17 cellular contexts compared by ENCODE assay signal in the genomic region with DNA sequence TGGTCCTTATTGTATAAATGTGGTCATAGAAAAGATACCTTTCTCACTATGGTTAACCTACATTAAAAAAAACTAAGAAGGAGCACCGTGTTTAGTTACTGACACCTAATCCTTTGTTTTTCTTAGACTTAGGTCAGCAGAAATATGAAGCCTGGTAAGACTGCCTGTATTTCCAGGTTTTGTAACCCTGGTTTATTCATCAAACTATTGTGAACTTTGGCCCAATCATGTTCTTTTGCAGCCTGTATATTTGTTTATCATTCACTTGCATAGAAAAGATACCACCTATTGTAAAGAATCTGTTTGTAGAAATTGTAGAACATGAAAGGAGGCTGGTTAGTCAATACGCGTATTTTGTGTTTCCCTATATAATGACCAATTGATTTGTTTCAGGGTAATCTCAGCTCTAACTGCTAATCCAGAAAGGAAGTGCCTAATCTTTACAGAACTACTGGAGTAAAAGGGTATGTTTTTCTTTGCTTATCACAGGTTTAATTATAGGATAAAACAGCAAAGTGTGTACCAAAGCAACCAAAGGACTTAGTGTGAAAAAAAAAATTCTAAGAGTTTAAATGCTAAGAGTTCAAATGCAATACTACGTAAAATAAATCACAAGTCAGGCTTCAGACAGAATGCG.
DNase-seq lines count a peak whose midpoint lies in the region; ATAC-seq and TF ChIP-seq lines count a peak whose summit lies in the region.
"Had no signal": no experiment of that assay in that cellular context is flagged by ENCODE, and none has a peak within 500 bp of the region (broad histone marks: within the 10 kb centered on the region; RNA-seq: fewer than 3 reads in every experiment).

No MANE protein-coding gene starts in this region.

- no peaks in the 10 kb centered on the region for H3K4me1 Mint-ChIP-seq in stimulated activated naive B cell treated with anti-CD40 and anti-IgM and Interleukin-4, amounts not matched to agents 10 μg/mL and 1 μg/mL and 100 μg/mL, for 72 hours
- H3K4me1 Mint-ChIP-seq: activated CD4-positive, alpha-beta T cell treated with anti-CD3 and anti-CD28 coated beads, Interleukin-2, amount 10 ng/mL, durations not matched to agents 7 days and 5 days had no signal

- peaks cover 27% of the 10 kb centered on the region for H3K4me1 ChIP-seq in RWPE2 (ENCODE audit: insufficient read depth, poor library complexity, severe bottlenecking)
- H3K4me1 ChIP-seq in smooth muscle cell (ENCODE audit: low read depth), result peaks cover 6% of the 10 kb centered on the region
- H3K4me1 ChIP-seq: adrenal gland, psoas muscle, testis had no signal

- H3F3A ChIP-seq in smooth muscle cell (ENCODE audit: low read depth), result no peaks in the 10 kb centered on the region

- no peak overlapping the region for H2AFZ ChIP-seq in smooth muscle cell (ENCODE audit: low read depth)

- peak; percentile 83 for ATAC-seq in RWPE2 (ENCODE audit: low read depth)
- no peak for ATAC-seq in stimulated activated naive B cell treated with anti-CD40 and anti-IgM and Interleukin-4, amounts not matched to agents 10 μg/mL and 1 μg/mL and 100 μg/mL, for 72 hours (replicated peaks)
- ATAC-seq: activated T-cell treated with anti-CD3 and anti-CD28 coated beads, Interleukin-2, amount 50 U/mL, for 72 hours; heart right ventricle; psoas muscle had no signal

- no peak overlapping the region for H3K27ac ChIP-seq in RWPE2 (ENCODE audit: poor library complexity, severe bottlenecking)
- no peak overlapping the region for H3K27ac ChIP-seq in smooth muscle cell (ENCODE audit: low read depth)
- H3K27ac ChIP-seq: adrenal gland, psoas muscle, testis had no signal

- H3K4me3 ChIP-seq in RWPE2 (ENCODE audit: severe bottlenecking), result no peak overlapping the region
- H3K4me3 ChIP-seq in foreskin fibroblast (ENCODE audit: low read depth in 1 of 2, low read length in 2 of 2), result no peak overlapping the region
- H3K4me3 ChIP-seq in smooth muscle cell, result no peak overlapping the region
- H3K4me3 ChIP-seq: adrenal gland, heart right ventricle, psoas muscle, testis had no signal

- H3K27ac Mint-ChIP-seq in stimulated activated naive B cell treated with anti-CD40 and anti-IgM and Interleukin-4, amounts not matched to agents 10 μg/mL and 1 μg/mL and 100 μg/mL, for 72 hours, result no peak overlapping the region
- H3K27ac Mint-ChIP-seq: activated CD4-positive, alpha-beta T cell treated with anti-CD3 and anti-CD28 coated beads, Interleukin-2, amount 10 ng/mL, durations not matched to agents 7 days and 5 days; activated T-cell treated with anti-CD3 and anti-CD28 coated beads, Interleukin-2, amount 50 U/mL, for 72 hours had no signal

- H3K27me3 Mint-ChIP-seq in stimulated activated naive B cell treated with anti-CD40 and anti-IgM and Interleukin-4, amounts not matched to agents 10 μg/mL and 1 μg/mL and 100 μg/mL, for 72 hours, result no peaks in the 10 kb centered on the region
- H3K27me3 Mint-ChIP-seq: activated CD4-positive, alpha-beta T cell treated with anti-CD3 and anti-CD28 coated beads, Interleukin-2, amount 10 ng/mL, durations not matched to agents 7 days and 5 days had no signal

- TF ChIP-seq CTCF in RWPE2 (IDR thresholded peaks at IDR 0.05; ENCODE audit: poor library complexity, severe bottlenecking), result no peak
- TF ChIP-seq CTCF in foreskin fibroblast (IDR thresholded peaks at IDR 0.05; ENCODE audit: low read depth, low read length), result no peak
- TF ChIP-seq CTCF in smooth muscle cell (IDR thresholded peaks at IDR 0.05; ENCODE audit: borderline replicate concordance, insufficient read depth, poor library complexity, severe bottlenecking), result no peak
- TF ChIP-seq CTCF in GM20000 (IDR thresholded peaks at IDR 0.05; ENCODE audit: extremely low read depth, missing control alignments), result no peak

- no peaks in the 10 kb centered on the region for H3K36me3 ChIP-seq in RWPE2 (ENCODE audit: low read depth)
- no peaks in the 10 kb centered on the region for H3K36me3 ChIP-seq in smooth muscle cell (ENCODE audit: low read depth)
- H3K36me3 ChIP-seq: adrenal gland, heart right ventricle had no signal

- H3K4me3 Mint-ChIP-seq in stimulated activated naive B cell treated with anti-CD40 and anti-IgM and Interleukin-4, amounts not matched to agents 10 μg/mL and 1 μg/mL and 100 μg/mL, for 72 hours, result no peak overlapping the region
- H3K4me3 Mint-ChIP-seq: activated CD4-positive, alpha-beta T cell treated with anti-CD3 and anti-CD28 coated beads, Interleukin-2, amount 10 ng/mL, durations not matched to agents 7 days and 5 days; activated T-cell treated with anti-CD3 and anti-CD28 coated beads, Interleukin-2, amount 50 U/mL, for 72 hours had no signal

- no peak overlapping the region for H3K9ac ChIP-seq in smooth muscle cell (ENCODE audit: low read depth)

- H3K4me2 ChIP-seq in smooth muscle cell, result peak overlapping the region; percentile 12

- DNase-seq in NCI-H2171 treated with DMSO at 0.1 percent for 48 hours (lab: John Stamatoyannopoulos, UW) (peak; percentile 69), NCI-H2171 (lab: John Stamatoyannopoulos, UW) (no peak), RWPE2 (ENCODE audit: low spot score) (no peak), foreskin fibroblast (peak; percentile 32 to 58), smooth muscle cell (lab: John Stamatoyannopoulos, UW; ENCODE audit: unreplicated experiment) (no peak), GM20000 (ENCODE audit: low spot score) (no peak), SW480 (ENCODE audit: low spot score) (no peak)
- DNase-seq in stimulated activated naive B cell treated with anti-CD40 and anti-IgM and Interleukin-4, amounts not matched to agents 10 μg/mL and 1 μg/mL and 100 μg/mL, for 72 hours, result no peak
- DNase-seq: activated CD4-positive, alpha-beta T cell treated with anti-CD3 and anti-CD28 coated beads, Interleukin-2, amount 10 ng/mL, durations not matched to agents 7 days and 5 days; activated T-cell treated with anti-CD3 and anti-CD28 coated beads, Interleukin-2, amount 50 U/mL, for 72 hours; adrenal gland; GF-D8; heart right ventricle; NCI-H2029 treated with DMSO at 0.1 percent for 48 hours; psoas muscle; T-helper 9 cell; testis had no signal

- H3K9me3 ChIP-seq in RWPE2 (ENCODE audit: severe bottlenecking) (no peaks in the 10 kb centered on the region), smooth muscle cell (replicated peaks; ENCODE audit: low read depth) (no peaks in the 10 kb centered on the region)
- H3K9me3 ChIP-seq: adrenal gland, heart right ventricle, psoas muscle, testis had no signal

- H3K36me3 Mint-ChIP-seq in stimulated activated naive B cell treated with anti-CD40 and anti-IgM and Interleukin-4, amounts not matched to agents 10 μg/mL and 1 μg/mL and 100 μg/mL, for 72 hours, result no peaks in the 10 kb centered on the region

- WGBS in smooth muscle cell (ENCODE audit: low lambda C conversion rate), result 32% methylated on average over 5 of the region's 5 CpGs

- no peaks in the 10 kb centered on the region for H4K20me1 ChIP-seq in smooth muscle cell (ENCODE audit: low read depth)

- H3K79me2 ChIP-seq in smooth muscle cell (ENCODE audit: low read depth), result no peaks in the 10 kb centered on the region

- peaks cover 0 to under 1% of the 10 kb centered on the region in 2 donors for H3K9me3 Mint-ChIP-seq in stimulated activated naive B cell treated with anti-CD40 and anti-IgM and Interleukin-4, amounts not matched to agents 10 μg/mL and 1 μg/mL and 100 μg/mL, for 72 hours
- H3K9me3 Mint-ChIP-seq: activated CD4-positive, alpha-beta T cell treated with anti-CD3 and anti-CD28 coated beads, Interleukin-2, amount 10 ng/mL, durations not matched to agents 7 days and 5 days had no signal

- H3K27me3 ChIP-seq in RWPE2 (ENCODE audit: insufficient read depth, poor library complexity, severe bottlenecking) (no peaks in the 10 kb centered on the region), smooth muscle cell (ENCODE audit: low read depth) (no peaks in the 10 kb centered on the region)
- H3K27me3 ChIP-seq: adrenal gland, heart right ventricle, testis had no signal

Comparison
In these comparisons a context has a peak if more than half of its experiments do, and no peak if none do; other contexts are left out.
1. DNase-seq: peak in NCI-H2171 treated with DMSO at 0.1 percent for 48 hours (single experiment) and foreskin fibroblast (2 of 2); none in NCI-H2171 (single experiment), RWPE2 (single experiment), smooth muscle cell (single experiment), GM20000 (single experiment), stimulated activated naive B cell treated with anti-CD40 and anti-IgM and Interleukin-4, amounts not matched to agents 10 μg/mL and 1 μg/mL and 100 μg/mL, for 72 hours (single experiment) and SW480 (single experiment).